18 cellular contexts compared by ENCODE assay signal in the genomic region with DNA sequence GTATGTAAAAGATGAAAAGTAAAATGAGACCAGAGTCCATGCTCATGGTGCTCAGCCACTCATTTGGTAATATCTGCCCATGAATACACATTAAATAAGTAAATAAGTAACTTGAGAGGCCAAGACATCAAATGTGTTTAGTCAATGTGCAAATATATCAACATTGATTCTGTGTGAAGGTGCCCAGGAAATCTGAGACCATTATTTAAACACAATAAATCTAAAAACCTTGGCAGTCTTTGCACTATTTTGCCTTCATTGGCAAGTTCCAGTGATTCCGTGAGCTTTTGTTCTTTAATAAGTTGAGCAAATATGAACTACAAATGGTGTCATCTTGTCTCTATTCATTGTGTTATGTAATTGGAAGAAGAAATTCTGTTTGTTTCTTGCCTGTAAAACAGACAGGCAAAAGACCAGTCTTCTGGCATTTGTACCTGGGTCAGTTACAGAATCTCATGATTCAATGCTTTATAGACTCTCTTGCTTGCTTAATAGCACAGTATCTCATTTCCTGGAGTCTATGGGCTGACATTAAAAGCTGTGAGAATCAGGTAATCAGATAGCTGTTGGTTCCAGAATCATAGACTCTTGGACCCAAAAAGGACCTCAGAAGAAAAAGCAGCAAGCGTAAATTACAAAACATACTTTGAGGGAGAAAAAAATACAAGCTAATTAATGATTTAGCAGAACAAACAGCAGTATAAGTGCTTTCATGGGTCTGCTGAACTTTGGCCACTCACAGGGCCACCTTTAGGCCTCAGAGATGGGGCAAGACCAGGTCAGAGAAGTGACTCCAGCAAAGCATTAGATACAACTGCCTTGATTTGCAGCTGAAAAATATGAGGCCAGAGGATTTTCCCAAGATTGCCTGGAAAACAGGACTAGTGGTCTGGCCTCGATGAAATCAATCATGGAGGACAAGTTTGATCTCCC. TPM values are rescaled to one million over a fixed set of nuclear protein-coding genes. Genes with fewer than 3 reads are reported as not detected.
DNase-seq lines count a peak whose midpoint lies in the region; ATAC-seq, FAIRE-seq and TF ChIP-seq lines count a peak whose summit lies in the region.
"Had no signal": no experiment of that assay in that cellular context is flagged by ENCODE, and none has a peak within 500 bp of the region (broad histone marks: within the 10 kb centered on the region; RNA-seq: fewer than 3 reads in every experiment).

No MANE protein-coding gene starts in this region.

- H3K9me3 ChIP-seq in prostate gland (no peaks in the 10 kb centered on the region), lower lobe of right lung (no peaks in the 10 kb centered on the region), suprapubic skin (no peaks in the 10 kb centered on the region)
- H3K9me3 ChIP-seq in CD8-positive, alpha-beta T cell (ENCODE audit: low read length), result no peaks in the 10 kb centered on the region
- H3K9me3 ChIP-seq: BLaER1, tibial nerve had no signal

- CTCF ChIA-PET in CD8-positive, alpha-beta T cell (lab: Charles Lee), result no interaction called here

- no peaks in the 10 kb centered on the region for H4K20me1 ChIP-seq in GM23338 (replicated peaks; ENCODE audit: insufficient read depth)
- H4K20me1 ChIP-seq: BLaER1 had no signal

- H3K9me2 ChIP-seq in GM23338 (ENCODE audit: insufficient read depth), result peaks cover 9% of the 10 kb centered on the region; the same call in 1 of the 2 replicates

- H3K27me3 ChIP-seq in GM23338 (ENCODE audit: insufficient read depth) (no peaks in the 10 kb centered on the region), prostate gland (replicated peaks; ENCODE audit: insufficient read depth) (no peaks in the 10 kb centered on the region), lower lobe of right lung (ENCODE audit: low read depth) (no peaks in the 10 kb centered on the region), suprapubic skin (no peaks in the 10 kb centered on the region)
- H3K27me3 ChIP-seq in CD8-positive, alpha-beta T cell (ENCODE audit: insufficient read depth, low read length), result no peaks in the 10 kb centered on the region
- H3K27me3 ChIP-seq: BLaER1, tibial nerve had no signal

- peaks cover 18% of the 10 kb centered on the region for H3K4me1 Mint-ChIP-seq in GM23338
- H3K4me1 Mint-ChIP-seq in CD8-positive, alpha-beta T cell (ENCODE audit: low read depth), result no peaks in the 10 kb centered on the region

- FAIRE-seq in endometrium (lab: Jason Lieb, UNC), result peak; percentile 51

- H3K4me2 ChIP-seq in GM23338, result no peak overlapping the region
- H3K4me2 ChIP-seq: BLaER1 had no signal

- peak overlapping the region; percentile 43 for H2AFZ ChIP-seq in GM23338

- WGBS in prostate gland, result 45% methylated on average over 3 of the region's 3 CpGs
- WGBS in suprapubic skin, result 92% methylated on average over 3 of the region's 3 CpGs

- H3K9me3 Mint-ChIP-seq in GM23338, result peaks cover 3% of the 10 kb centered on the region; the same call in 1 of the 3 replicates
- H3K9me3 Mint-ChIP-seq in CD8-positive, alpha-beta T cell, result no peaks in the 10 kb centered on the region

- H3K4me3 ChIP-seq in GM23338, result no peak overlapping the region
- H3K4me3 ChIP-seq in prostate gland, result no peak overlapping the region
- H3K4me3 ChIP-seq in CD8-positive, alpha-beta T cell (ENCODE audit: low read depth, low read length), result no peak overlapping the region
- no peak overlapping the region for H3K4me3 ChIP-seq in lower lobe of right lung
- H3K4me3 ChIP-seq in suprapubic skin, result no peak overlapping the region
- H3K4me3 ChIP-seq: BLaER1, tibial nerve had no signal

- no peak for ATAC-seq in GM23338
- no peak for ATAC-seq in CD8-positive, alpha-beta T cell
- ATAC-seq in lower lobe of right lung, result no peak

- POLR2A ChIA-PET in CD8-positive, alpha-beta T cell (lab: Charles Lee), result no interaction called here

- TF ChIP-seq CTCF in GM23338 (conservative IDR thresholded peaks at IDR 0.05; ENCODE audit: low read depth in 2 of 2), result no peak
- no peak for TF ChIP-seq CTCF in prostate gland (IDR thresholded peaks at IDR 0.05)
- no peak for TF ChIP-seq CTCF in CD8-positive, alpha-beta T cell (IDR thresholded peaks at IDR 0.05)
- no peak for TF ChIP-seq CTCF in lower lobe of right lung (IDR thresholded peaks at IDR 0.05)
- TF ChIP-seq CTCF in suprapubic skin (IDR thresholded peaks at IDR 0.05), result no peak

- H3K27ac Mint-ChIP-seq in GM23338, result no peak overlapping the region
- no peak overlapping the region for H3K27ac Mint-ChIP-seq in CD8-positive, alpha-beta T cell

- peaks cover 7% of the 10 kb centered on the region for H3K4me1 ChIP-seq in GM23338 (ENCODE audit: insufficient read depth)
- no peaks in the 10 kb centered on the region for H3K4me1 ChIP-seq in prostate gland (replicated peaks)
- no peaks in the 10 kb centered on the region for H3K4me1 ChIP-seq in CD8-positive, alpha-beta T cell (ENCODE audit: insufficient read depth, low read length)
- no peaks in the 10 kb centered on the region for H3K4me1 ChIP-seq in lower lobe of right lung
- peaks cover 6% of the 10 kb centered on the region for H3K4me1 ChIP-seq in suprapubic skin
- H3K4me1 ChIP-seq: BLaER1 had no signal

- no peak for TF ChIP-seq EP300 in suprapubic skin (IDR thresholded peaks at IDR 0.05)

- DNase-seq in GM23338 (ENCODE audit: low spot score) (no peak), NCI-H345 treated with DMSO at 0.1 percent for 48 hours (lab: John Stamatoyannopoulos, UW; ENCODE audit: unreplicated experiment) (peak; percentile 12), prostate gland (ENCODE audit: low spot score) (peak; percentile 53), lower lobe of right lung (no peak), suprapubic skin (ENCODE audit: low spot score in 2 of 2) (no peak)
- DNase-seq in CD8-positive, alpha-beta T cell, result no peak
- no peak for DNase-seq in central memory CD4-positive, alpha-beta T cell
- DNase-seq: activated naive CD4-positive, alpha-beta T cell treated with anti-CD3 and anti-CD28 coated beads, Interleukin-2, amount 50 U/mL, for 16 hours; effector memory CD4-positive, alpha-beta T cell; head of caudate nucleus; kidney glomerular epithelial cell; NCI-H1436; stimulated activated CD8-positive, alpha-beta memory T cell treated with anti-CD3 and anti-CD28 coated beads, Interleukin-4, amount 100 ng/mL, for 48 hours had no signal

- H3K36me3 Mint-ChIP-seq in GM23338 (ENCODE audit: low read depth), result no peaks in the 10 kb centered on the region; the same call in 2 of the 3 replicates
- H3K36me3 Mint-ChIP-seq in CD8-positive, alpha-beta T cell, result no peaks in the 10 kb centered on the region

- H3F3A ChIP-seq in GM23338 (replicated peaks; ENCODE audit: low read depth), result no peaks in the 10 kb centered on the region

- no peaks in the 10 kb centered on the region for H3K79me2 ChIP-seq in GM23338 (replicated peaks; ENCODE audit: insufficient read depth)

- no peaks in the 10 kb centered on the region for H3K27me3 Mint-ChIP-seq in GM23338 (ENCODE audit: insufficient read depth, low read depth, poor library complexity)
- peaks cover 8% of the 10 kb centered on the region for H3K27me3 Mint-ChIP-seq in CD8-positive, alpha-beta T cell (ENCODE audit: low read depth)

- H3K36me3 ChIP-seq in GM23338 (ENCODE audit: insufficient read depth), result no peaks in the 10 kb centered on the region
- no peaks in the 10 kb centered on the region for H3K36me3 ChIP-seq in prostate gland
- no peaks in the 10 kb centered on the region for H3K36me3 ChIP-seq in CD8-positive, alpha-beta T cell (ENCODE audit: insufficient read depth, low read length)
- H3K36me3 ChIP-seq in lower lobe of right lung, result no peaks in the 10 kb centered on the region
- no peaks in the 10 kb centered on the region for H3K36me3 ChIP-seq in suprapubic skin
- H3K36me3 ChIP-seq: BLaER1, tibial nerve had no signal

- H3K27ac ChIP-seq in GM23338 (ENCODE audit: low read depth), result no peak overlapping the region
- peak overlapping the region; percentile 28 to 46 for H3K27ac ChIP-seq in prostate gland
- H3K27ac ChIP-seq in CD8-positive, alpha-beta T cell (ENCODE audit: low read depth, low read length), result no peak overlapping the region
- H3K27ac ChIP-seq in lower lobe of right lung, result no peak overlapping the region
- H3K27ac ChIP-seq in suprapubic skin, result no peak overlapping the region
- H3K27ac ChIP-seq: BLaER1, tibial nerve had no signal

- TF ChIP-seq POLR2A in prostate gland (IDR thresholded peaks at IDR 0.05) (no peak), suprapubic skin (IDR thresholded peaks at IDR 0.05) (no peak)

- intact Hi-C loops in prostate gland (cut with DNase I), result no loop called here
- intact Hi-C loops in CD8-positive, alpha-beta T cell (cut with DNase I, micrococcal nuclease), result no loop called here
- intact Hi-C loops in lower lobe of right lung (cut with DNase I), result no loop called here

- no peak overlapping the region for H3K4me3 Mint-ChIP-seq in GM23338
- no peak overlapping the region for H3K4me3 Mint-ChIP-seq in CD8-positive, alpha-beta T cell

TF ChIP-seq in GM23338, 12 proteins besides CTCF, POLR2A, EP300 and RAD21:
- TF ChIP-seq JUNB (IDR thresholded peaks at IDR 0.05; ENCODE audit: unreplicated experiment), result no peak

RNA-seq across cellular contexts. Expression of a gene that starts 20.0 kb away (rescaled TPM):
- 0.59 TPM in 1 of 2 replicates, not detected in the other for total RNA-seq in GM23338 (2014; rRNA removed; shearing (Covaris generic))
- polyA plus RNA-seq in GM23338 (2016; fragmentation: Nextera tagmentation; extraction: Ambion mirVana), result 0.27 and 0.33 TPM in 2 replicates
- total RNA-seq in prostate gland (1 to 10 TPM; 8.5 to 8.8 TPM), lower lobe of right lung (not detected), suprapubic skin (10 to 100 TPM in 3 of 4 donors, 1 to 10 TPM in 1; 1.5 to 30.1 (median 23.0) TPM)
- total RNA-seq in CD8-positive, alpha-beta T cell, result not detected
- total RNA-seq: cardiac septum, posterior vena cava, tibial nerve had no signal

RNA-seq across cellular contexts. Expression of a gene that starts 21.0 kb away (rescaled TPM):
- not detected in 2 replicates for total RNA-seq in GM23338 (2014; rRNA removed; shearing (Covaris generic))
- not detected in 2 replicates for polyA plus RNA-seq in GM23338 (2016; fragmentation: Nextera tagmentation; extraction: Ambion mirVana)
- total RNA-seq in prostate gland, result 10 to 100 TPM; 10.3 to 37.8 TPM
- total RNA-seq in CD8-positive, alpha-beta T cell, result not detected
- total RNA-seq in lower lobe of right lung, result 0.77 TPM
- total RNA-seq in suprapubic skin, result under 1 TPM in 1 of 4 donors, not detected in 3; 0.45 TPM
- total RNA-seq: cardiac septum, posterior vena cava, tibial nerve had no signal

RNA-seq across cellular contexts. Expression of a gene that starts 37.7 kb away (rescaled TPM):
- 1.1 and 1.2 TPM in 2 replicates for total RNA-seq in GM23338 (2014; rRNA removed; shearing (Covaris generic))
- polyA plus RNA-seq in GM23338 (2016; fragmentation: Nextera tagmentation; extraction: Ambion mirVana), result 1.5 and 2.3 TPM in 2 replicates
- total RNA-seq in prostate gland (1 to 10 TPM in 1 of 2 donors, under 1 TPM in 1; 0.51 to 1.1 TPM), lower lobe of right lung (not detected), suprapubic skin (1 to 10 TPM in 1 of 4 donors, under 1 TPM in 2, not detected in 1; 0.44 to 1.1 (median 0.60) TPM)
- not detected for total RNA-seq in CD8-positive, alpha-beta T cell
- total RNA-seq: cardiac septum, posterior vena cava, tibial nerve had no signal

Comparison
In these comparisons a context has a peak if more than half of its experiments do, and no peak if none do; other contexts are left out.
1. DNase-seq: peak in NCI-H345 treated with DMSO at 0.1 percent for 48 hours (single experiment) and prostate gland (single experiment); none in GM23338 (single experiment), CD8-positive, alpha-beta T cell (0 of 7), central memory CD4-positive, alpha-beta T cell (single experiment), lower lobe of right lung (single experiment) and suprapubic skin (0 of 2).
2. H3K27ac ChIP-seq: peak in prostate gland (2 of 2); none in GM23338 (single experiment), CD8-positive, alpha-beta T cell (single experiment), lower lobe of right lung (single experiment) and suprapubic skin (single experiment).